Comparison of ENCODE assay signal across 33 cellular contexts in the genomic region with DNA sequence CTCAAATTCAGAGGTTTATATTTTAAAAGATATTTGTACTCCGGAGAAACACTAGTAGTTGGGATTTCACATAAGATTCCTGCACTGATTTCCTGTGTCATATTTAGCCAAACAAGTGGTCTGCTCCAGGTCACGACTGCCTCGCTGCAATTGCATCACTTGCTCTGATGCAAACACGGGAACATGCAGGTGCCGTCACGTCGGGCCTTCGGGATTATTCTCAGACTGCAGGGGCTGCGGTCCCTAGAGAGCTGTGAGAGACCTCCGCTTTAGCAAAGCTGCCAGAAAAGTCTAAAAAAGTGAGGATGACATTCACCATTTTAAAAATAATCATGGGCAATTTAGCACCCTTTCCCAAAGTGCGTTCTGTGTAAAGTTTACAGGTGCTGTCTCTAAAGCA.
A peak's percentile ranks its signal among the peaks of the same experiment; 100 is the strongest.
DNase-seq lines count a peak whose midpoint lies in the region; ATAC-seq, FAIRE-seq and TF ChIP-seq lines count a peak whose summit lies in the region.
"Had no signal": no experiment of that assay in that cellular context is flagged by ENCODE, and none has a peak within 500 bp of the region (broad histone marks: within the 10 kb centered on the region; RNA-seq: fewer than 3 reads in every experiment).

No MANE protein-coding gene starts in this region.

- H3K9me3 ChIP-seq in liver (ENCODE audit: control insufficient read depth in 4 of 4, low read length in 3 of 4), result no peaks in the 10 kb centered on the region
- no peaks in the 10 kb centered on the region for H3K9me3 ChIP-seq in HepG2 (ENCODE audit: low read length)
- H3K9me3 ChIP-seq in transverse colon, result no peaks in the 10 kb centered on the region
- H3K9me3 ChIP-seq: HAP-1, ovary, thyroid gland had no signal

- peaks cover 10 to 46% (median 31%) of the 10 kb centered on the region in 4 donors for H3K4me1 ChIP-seq in liver (ENCODE audit: control insufficient read depth in 4 of 4, insufficient read depth in 4 of 4, low read length in 3 of 4)
- H3K4me1 ChIP-seq in HepG2 (ENCODE audit: insufficient read depth, low read length), result no peaks in the 10 kb centered on the region
- peaks cover 9 to 49% (median 28%) of the 10 kb centered on the region in 4 donors for H3K4me1 ChIP-seq in transverse colon
- H3K4me1 ChIP-seq: HAP-1 had no signal

- peaks cover 38% of the 10 kb centered on the region for H3K4me1 Mint-ChIP-seq in activated CD4-positive, alpha-beta T cell treated with anti-CD3 and anti-CD28 coated beads, Interleukin-2, amount 10 ng/mL, durations not matched to agents 24 days and 14 days

- H3K27ac Mint-ChIP-seq in activated CD4-positive, alpha-beta T cell treated with anti-CD3 and anti-CD28 coated beads, Interleukin-2, amount 10 ng/mL, durations not matched to agents 24 days and 14 days, result no peak overlapping the region
- H3K27ac Mint-ChIP-seq: activated naive CD8-positive, alpha-beta T cell treated with anti-CD3 and anti-CD28 coated beads for 36 hours; stimulated activated naive CD8-positive, alpha-beta T cell treated with anti-CD3 and anti-CD28 coated beads, Interleukin-15, amount 100 ng/mL, for 72 hours had no signal

- peak in 1 of 2 donors; percentile 19 for TF ChIP-seq RAD21 in liver (IDR thresholded peaks at IDR 0.05)
- no peak for TF ChIP-seq RAD21 in HepG2 (CRISPR knock-in tag; IDR thresholded peaks at IDR 0.05)

- H3K9ac ChIP-seq in liver (ENCODE audit: low read depth in 1 of 2, low read length in 2 of 2) (no peak overlapping the region), HepG2 (ENCODE audit: insufficient read depth, low read depth, low read length) (no peak overlapping the region)

- intact Hi-C loops in HepG2 (cut with micrococcal nuclease; ENCODE audit: unreplicated experiment), result no loop called here
- intact Hi-C loops in posterior vena cava (cut with DNase I), result no loop called here
- intact Hi-C loops in transverse colon (cut with DNase I; ENCODE audit: low total_unique reads), result no loop called here
- intact Hi-C loops in activated CD4-positive, alpha-beta T cell treated with anti-CD3 and anti-CD28 coated beads, Interleukin-2, amount 10 ng/mL, durations not matched to agents 24 days and 14 days (cut with micrococcal nuclease), result no loop called here

- no peaks in the 10 kb centered on the region for H3K9me3 Mint-ChIP-seq in activated CD4-positive, alpha-beta T cell treated with anti-CD3 and anti-CD28 coated beads, Interleukin-2, amount 10 ng/mL, durations not matched to agents 24 days and 14 days
- H3K9me3 Mint-ChIP-seq: effector memory CD8-positive, alpha-beta T cell; stimulated activated naive CD8-positive, alpha-beta T cell treated with anti-CD3 and anti-CD28 coated beads, Interleukin-15, amount 100 ng/mL, for 72 hours had no signal

- H3K4me3 ChIP-seq in liver (ENCODE audit: low read depth in 1 of 3, low read length in 3 of 3) (no peak overlapping the region), HepG2 (replicated peaks in 1 of 3; ENCODE audit: insufficient read depth in 1 of 3, low read depth in 2 of 3, low read length in 3 of 3) (no peak overlapping the region), fibroblast of villous mesenchyme (ENCODE audit: low read depth, low read length) (no peak overlapping the region), transverse colon (no peak overlapping the region)
- H3K4me3 ChIP-seq: HAP-1, ovary, thyroid gland had no signal

- H3K4me2 ChIP-seq in HepG2 (ENCODE audit: low read depth, low read length), result no peak overlapping the region

- H4K20me1 ChIP-seq in HepG2 (ENCODE audit: insufficient read depth, low read length), result no peaks in the 10 kb centered on the region

- BruUV-seq in HepG2 (replicated peaks; lab: Mats Ljungman, UMichigan), result no TSS peak

- H3K27me3 Mint-ChIP-seq in activated CD4-positive, alpha-beta T cell treated with anti-CD3 and anti-CD28 coated beads, Interleukin-2, amount 10 ng/mL, durations not matched to agents 24 days and 14 days, result peaks cover 7% of the 10 kb centered on the region
- H3K27me3 Mint-ChIP-seq: activated naive CD8-positive, alpha-beta T cell treated with anti-CD3 and anti-CD28 coated beads for 36 hours; effector memory CD8-positive, alpha-beta T cell; stimulated activated naive CD8-positive, alpha-beta T cell treated with anti-CD3 and anti-CD28 coated beads, Interleukin-15, amount 100 ng/mL, for 72 hours had no signal

- no peak for FAIRE-seq in HepG2 (lab: Jason Lieb, UNC)
- FAIRE-seq: GM12892 had no signal

- TF ChIP-seq EP300 in HepG2 (IDR thresholded peaks at IDR 0.05; ENCODE audit: low read depth in 2 of 2, low read length in 2 of 2), result no peak
- no peak for TF ChIP-seq EP300 in HepG2 (CRISPR knock-in tag; IDR thresholded peaks at IDR 0.05; ENCODE audit: borderline replicate concordance)
- no peak for TF ChIP-seq EP300 in transverse colon (IDR thresholded peaks at IDR 0.05; ENCODE audit: low read depth)

- TF ChIP-seq POLR2A in HepG2 (IDR thresholded peaks at IDR 0.05; ENCODE audit: insufficient read depth in 1 of 2, low read depth in 2 of 2, low read length in 2 of 2), result no peak
- no peak for TF ChIP-seq POLR2A in transverse colon (IDR thresholded peaks at IDR 0.05)

- H3K36me3 ChIP-seq in liver (ENCODE audit: control insufficient read depth in 4 of 4, insufficient read depth in 3 of 4, low read depth in 1 of 4, low read length in 3 of 4) (peaks cover 0 to 14% (median 3%) of the 10 kb centered on the region in 4 donors), HepG2 (replicated peaks in 1 of 2; ENCODE audit: control insufficient read depth in 1 of 2, insufficient read depth in 2 of 2, low read length in 2 of 2) (peaks cover 0 to 3% of the 10 kb centered on the region in 2 experiments; a peak in 1 of 5 replicates), transverse colon (no peaks in the 10 kb centered on the region)
- H3K36me3 ChIP-seq: HAP-1, ovary, thyroid gland had no signal

- POLR2A ChIA-PET in HepG2 (lab: Yijun Ruan, JAX), result no interaction called here

- no peak overlapping the region for H2AFZ ChIP-seq in HepG2 (ENCODE audit: low read length)

- no peak overlapping the region for H3K4me3 Mint-ChIP-seq in activated CD4-positive, alpha-beta T cell treated with anti-CD3 and anti-CD28 coated beads, Interleukin-2, amount 10 ng/mL, durations not matched to agents 24 days and 14 days
- H3K4me3 Mint-ChIP-seq: activated CD8-positive, alpha-beta T cell treated with anti-CD3 and anti-CD28 coated beads, Interleukin-2, amount 10 ng/mL, durations not matched to agents 7 days and 5 days; activated naive CD8-positive, alpha-beta T cell treated with anti-CD3 and anti-CD28 coated beads for 36 hours; stimulated activated naive CD8-positive, alpha-beta T cell treated with anti-CD3 and anti-CD28 coated beads, Interleukin-15, amount 100 ng/mL, for 72 hours had no signal

- CTCF ChIA-PET in HepG2 (lab: Yijun Ruan, JAX; ENCODE audit: low intra/inter-chr PET ratio, low total read pairs), result no interaction called here

- DNase-seq in HepG2 (ENCODE audit: low spot score) (no peak), fibroblast of villous mesenchyme (ENCODE audit: low read depth) (peak; percentile 16), posterior vena cava (ENCODE audit: low spot score) (peak; percentile 68), transverse colon (no peak), medulla oblongata (ENCODE audit: extremely low spot score) (no peak)
- no peak for DNase-seq in activated CD4-positive, alpha-beta T cell treated with anti-CD3 and anti-CD28 coated beads, Interleukin-2, amount 10 ng/mL, durations not matched to agents 24 days and 14 days
- DNase-seq: activated CD4-positive, CD25-positive, alpha-beta regulatory T cell treated with anti-CD3 and anti-CD28 coated beads, Interleukin-2, amount 50 U/mL, for 72 hours; activated CD8-positive, alpha-beta T cell treated with anti-CD3 and anti-CD28 coated beads, Interleukin-2, amount 10 ng/mL, durations not matched to agents 7 days and 5 days; activated effector memory CD4-positive, alpha-beta T cell treated with Interleukin-2 at 50 U/mL for 16 hours; activated naive CD8-positive, alpha-beta T cell treated with anti-CD3 and anti-CD28 coated beads for 36 hours; activated T-cell treated with anti-CD3 and anti-CD28 coated beads for 4 hours; anterior cingulate cortex; COR-L47; cortex of kidney; DMS53; effector memory CD8-positive, alpha-beta T cell; erythroblast; IMR-90; kidney glomerular epithelial cell; mesendoderm; NCI-H1436 treated with DMSO at 0.1 percent for 48 hours; NCI-H345; NCI-H748 treated with DMSO at 0.1 percent for 48 hours; ovary; Right ventricle myocardium superior; stimulated activated CD8-positive, alpha-beta memory T cell treated with anti-CD3 and anti-CD28 coated beads, Interleukin-4, amount 100 ng/mL, for 48 hours; stimulated activated naive CD8-positive, alpha-beta T cell treated with anti-CD3 and anti-CD28 coated beads, Interleukin-15, amount 100 ng/mL, for 72 hours; T-helper 2 cell; thyroid gland had no signal

- H3K27ac ChIP-seq in liver (ENCODE audit: low read depth in 1 of 2, low read length in 2 of 2) (peak overlapping the region; percentile 75 to 93), HepG2 (ENCODE audit: extremely low read length, insufficient read depth, low read length) (no peak overlapping the region), transverse colon (peak overlapping the region in 2 of 4 donors; percentile 78 to 83)

- peaks cover 2% of the 10 kb centered on the region for H3K36me3 Mint-ChIP-seq in activated CD4-positive, alpha-beta T cell treated with anti-CD3 and anti-CD28 coated beads, Interleukin-2, amount 10 ng/mL, durations not matched to agents 24 days and 14 days (ENCODE audit: low read depth)

- H3K27me3 ChIP-seq in liver (ENCODE audit: control insufficient read depth in 4 of 4, insufficient read depth in 4 of 4, low read length in 3 of 4), result no peaks in the 10 kb centered on the region
- no peaks in the 10 kb centered on the region for H3K27me3 ChIP-seq in HepG2 (ENCODE audit: control insufficient read depth in 1 of 2, insufficient read depth in 2 of 2, low read length in 2 of 2)
- no peaks in the 10 kb centered on the region for H3K27me3 ChIP-seq in transverse colon
- H3K27me3 ChIP-seq: ovary, thyroid gland had no signal

- no peaks in the 10 kb centered on the region for H3K79me2 ChIP-seq in HepG2 (ENCODE audit: insufficient read depth, low read length)

- WGBS in liver, result 43% methylated on average over 11 of the region's 11 CpGs
- 55% methylated on average over 10 of the region's 11 CpGs for WGBS in HepG2 (ENCODE audit: low lambda C conversion rate)
- WGBS in transverse colon (ENCODE audit: low coverage in 1 of 2), 2 donors, result 90 to 91% methylated on average over 8 to 11 of the region's 11 CpGs

- TF ChIP-seq CTCF in liver (IDR thresholded peaks at IDR 0.05; ENCODE audit: low read depth, low read length, missing input control) (no peak), HepG2 (CRISPR knock-in tag; IDR thresholded peaks at IDR 0.05) (no peak), fibroblast of villous mesenchyme (IDR thresholded peaks at IDR 0.05; ENCODE audit: insufficient read depth, low read depth, low read length) (no peak), transverse colon (IDR thresholded peaks at IDR 0.05) (no peak)

- no peak for ATAC-seq in HepG2
- no peak for ATAC-seq in GM19035 (IDR thresholded peaks at IDR 0.05; ENCODE audit: unreplicated experiment)
- ATAC-seq: activated CD8-positive, alpha-beta T cell treated with anti-CD3 and anti-CD28 coated beads, Interleukin-2, amount 10 ng/mL, durations not matched to agents 7 days and 5 days; effector memory CD8-positive, alpha-beta T cell; stimulated activated naive CD8-positive, alpha-beta T cell treated with anti-CD3 and anti-CD28 coated beads, Interleukin-15, amount 100 ng/mL, for 72 hours had no signal

- in situ Hi-C loops in HepG2 (cut with HindIII; ENCODE audit: extremely low pct_ligation_motif_present, low pct_unique_long_range_greater_than_20kb), result no loop called here
- in situ Hi-C loops in transverse colon (cut with MboI; ENCODE audit: low pct_ligation_motif_present in 1 of 4, low pct_unique_long_range_greater_than_20kb in 1 of 4, low sequenced_read_pairs in 3 of 4), result loop anchor here in 3 of 4 donors (25.0 kb wide), 3 partner anchors 104 to 521 kb away; partner anchors contain the start of gene FIGNL1 (in 1 of the 3)

Comparison
In these comparisons a context has a peak if more than half of its experiments do, and no peak if none do; other contexts are left out.
1. DNase-seq: peak in fibroblast of villous mesenchyme (single experiment) and posterior vena cava (single experiment); none in HepG2 (single experiment), transverse colon (single experiment), activated CD4-positive, alpha-beta T cell treated with anti-CD3 and anti-CD28 coated beads, Interleukin-2, amount 10 ng/mL, durations not matched to agents 24 days and 14 days (single experiment) and medulla oblongata (single experiment).